Comparison of ENCODE assay signal across 7 cellular contexts in the genomic region with DNA sequence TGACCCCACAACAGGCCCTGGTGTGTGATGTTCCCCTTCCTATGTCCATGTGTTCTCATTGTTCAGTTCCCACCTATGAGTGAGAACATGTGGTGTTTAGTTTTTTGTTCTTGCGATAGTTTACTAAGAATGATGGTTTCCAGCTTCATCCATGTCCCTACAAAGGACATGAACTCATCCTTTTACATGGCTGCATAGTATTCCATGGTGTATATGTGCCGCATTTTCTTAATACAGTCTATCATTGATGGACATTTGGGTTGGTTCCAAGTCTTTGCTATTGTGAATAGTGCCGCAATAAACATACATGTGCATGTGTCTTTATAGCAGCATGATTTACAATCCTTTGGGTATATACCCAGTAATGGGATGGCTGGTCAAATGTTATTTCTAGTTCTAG. TPM values are rescaled to one million over a fixed set of nuclear protein-coding genes. Genes with fewer than 3 reads are reported as not detected.
"Had no signal": no experiment of that assay in that cellular context is flagged by ENCODE, and none has a peak within 500 bp of the region (broad histone marks: within the 10 kb centered on the region; RNA-seq: fewer than 3 reads in every experiment).

No MANE protein-coding gene starts in this region.

RNA-seq across cellular contexts. Expression of a gene that starts 22.6 kb away (rescaled TPM):
- total RNA-seq: OCI-LY7, Peyer's patch, Right ventricle myocardium inferior, Right ventricle myocardium superior, SJCRH30, SJSA1, T-cell had no signal
